Comparison of ENCODE assay signal across 1 cellular context in genomic region chr22:38177926-38178604, GRCh38.
A peak's percentile ranks its signal among the peaks of the same experiment; 100 is the strongest.
TF ChIP-seq lines count a peak whose summit lies in the region.

No MANE protein-coding gene starts in this region.

TF ChIP-seq in HepG2, 621 proteins besides CTCF, POLR2A, EP300 and RAD21 (continued from another document and continues in another):
- TF ChIP-seq NFAT5 (CRISPR knock-in tag; IDR thresholded peaks at IDR 0.05) (no peak), ELF1 (CRISPR knock-in tag; IDR thresholded peaks at IDR 0.05) (no peak), ZNF614 (CRISPR knock-in tag; IDR thresholded peaks at IDR 0.05; ENCODE audit: borderline replicate concordance) (peak; percentile 79), YY1 (IDR thresholded peaks at IDR 0.05; ENCODE audit: insufficient read depth, insufficient replicate concordance, low read depth, low read length) (no peak), SMAD1 (CRISPR knock-in tag; IDR thresholded peaks at IDR 0.05; ENCODE audit: borderline replicate concordance, low read depth) (no peak), FOXK1 (CRISPR knock-in tag; IDR thresholded peaks at IDR 0.05; ENCODE audit: borderline replicate concordance, low read depth) (peak; percentile 75; the same call in 1 of the 2 replicates), MYNN (CRISPR knock-in tag; IDR thresholded peaks at IDR 0.05; ENCODE audit: low read depth) (no peak), ASH2L (IDR thresholded peaks at IDR 0.05; ENCODE audit: insufficient read length, low read depth, low read length) (peak; percentile 55), ZNF432 (CRISPR knock-in tag; IDR thresholded peaks at IDR 0.05; ENCODE audit: borderline replicate concordance) (no peak), SNAPC5 (CRISPR knock-in tag; IDR thresholded peaks at IDR 0.05; ENCODE audit: borderline replicate concordance) (no peak), DNMT1 (CRISPR knock-in tag; IDR thresholded peaks at IDR 0.05) (no peak), ARID5B (CRISPR knock-in tag; IDR thresholded peaks at IDR 0.05) (peak; percentile 95), ZNF570 (CRISPR knock-in tag; IDR thresholded peaks at IDR 0.05; ENCODE audit: borderline replicate concordance) (no peak), SIN3A (IDR thresholded peaks at IDR 0.05; ENCODE audit: borderline replicate concordance, low read depth, low read length) (peak; percentile 78), LCORL (IDR thresholded peaks at IDR 0.05) (peak; percentile 71; the same call in 1 of the 2 replicates), LCORL (CRISPR knock-in tag; IDR thresholded peaks at IDR 0.05) (peak; percentile 98), ATF7 (IDR thresholded peaks at IDR 0.05) (peak; percentile 17; the same call in 1 of the 2 replicates), ATF7 (CRISPR knock-in tag; IDR thresholded peaks at IDR 0.05) (peak; percentile 94), ZNF781 (CRISPR knock-in tag; IDR thresholded peaks at IDR 0.05; ENCODE audit: borderline replicate concordance, not compliant biosample characterization) (no peak), ZNF839 (CRISPR knock-in tag; IDR thresholded peaks at IDR 0.05; ENCODE audit: borderline replicate concordance) (no peak), NR2C2 (CRISPR knock-in tag; IDR thresholded peaks at IDR 0.05; ENCODE audit: borderline replicate concordance) (no peak; the same call in 1 of the 2 replicates), ZNF34 (CRISPR knock-in tag; IDR thresholded peaks at IDR 0.05; ENCODE audit: borderline replicate concordance) (no peak), SIX4 (CRISPR knock-in tag; IDR thresholded peaks at IDR 0.05) (peak; percentile 72; the same call in 1 of the 2 replicates), PBX2 (CRISPR knock-in tag; IDR thresholded peaks at IDR 0.05) (no peak), FOXA3 (CRISPR knock-in tag; IDR thresholded peaks at IDR 0.05) (peak; percentile 94), ZKSCAN8 (CRISPR knock-in tag; IDR thresholded peaks at IDR 0.05; ENCODE audit: borderline replicate concordance) (peak; percentile 49; the same call in 1 of the 2 replicates), BRD4 (CRISPR knock-in tag; IDR thresholded peaks at IDR 0.05) (no peak), FOXP4 (CRISPR knock-in tag; IDR thresholded peaks at IDR 0.05) (peak; percentile 99), XRCC5 (optimal IDR thresholded peaks at IDR 0.05; ENCODE audit: low read length) (peak; percentile 70), ZNF770 (CRISPR knock-in tag; IDR thresholded peaks at IDR 0.05) (peak; percentile 100), PAXIP1 (CRISPR knock-in tag; conservative IDR thresholded peaks at IDR 0.05) (peak; percentile 90), ZNF616 (CRISPR knock-in tag; IDR thresholded peaks at IDR 0.05; ENCODE audit: low read depth) (0 out of 2 replicates have a peak, but pooled peaks have one; percentile 22), NFE2 (CRISPR knock-in tag; IDR thresholded peaks at IDR 0.05) (no peak), ZNF83 (CRISPR knock-in tag; IDR thresholded peaks at IDR 0.05; ENCODE audit: borderline replicate concordance) (no peak), ZZZ3 (CRISPR knock-in tag; IDR thresholded peaks at IDR 0.05; ENCODE audit: borderline replicate concordance) (no peak), PAF1 (CRISPR knock-in tag; IDR thresholded peaks at IDR 0.05) (no peak), ZNF703 (CRISPR knock-in tag; IDR thresholded peaks at IDR 0.05; ENCODE audit: borderline replicate concordance) (no peak), MED13 (CRISPR knock-in tag; IDR thresholded peaks at IDR 0.05) (no peak), PHF8 (CRISPR knock-in tag; IDR thresholded peaks at IDR 0.05) (no peak), ZNF354B (CRISPR knock-in tag; IDR thresholded peaks at IDR 0.05) (no peak), ZBTB26 (CRISPR knock-in tag; IDR thresholded peaks at IDR 0.05; ENCODE audit: borderline replicate concordance) (peak; percentile 45; the same call in 1 of the 2 replicates)
